ENCODE assay signal across 12 cellular contexts in the genomic region with DNA sequence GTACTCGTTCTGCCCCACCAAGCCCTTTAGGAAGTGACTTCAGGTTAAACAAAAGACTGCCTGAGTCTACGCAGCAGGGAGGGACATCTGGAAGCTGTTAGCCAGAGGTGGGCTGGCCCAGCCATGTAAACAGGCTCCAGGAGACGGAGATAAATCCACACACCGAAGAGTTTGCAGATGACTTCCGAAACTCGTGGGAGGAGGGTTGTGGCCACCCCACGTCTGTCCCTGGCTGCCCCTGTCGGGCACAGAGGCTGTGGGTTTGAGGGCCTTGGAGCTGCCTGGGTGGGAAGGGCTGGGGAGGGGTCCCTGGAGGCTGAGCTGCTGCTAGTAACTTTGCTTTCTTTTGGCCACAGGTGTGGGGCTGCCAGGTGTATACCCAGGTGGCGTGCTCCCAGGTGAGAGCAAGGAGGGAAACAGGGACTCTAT. TPM values are rescaled to one million over a fixed set of nuclear protein-coding genes. Genes with fewer than 3 reads are reported as not detected.
A peak's percentile ranks its signal among the peaks of the same experiment; 100 is the strongest.
DNase-seq lines count a peak whose midpoint lies in the region; ATAC-seq and TF ChIP-seq lines count a peak whose summit lies in the region.
"Had no signal": no experiment of that assay in that cellular context is flagged by ENCODE, and none has a peak within 500 bp of the region (broad histone marks: within the 10 kb centered on the region; RNA-seq: fewer than 3 reads in every experiment).

No MANE protein-coding gene starts in this region.

- H3K27ac ChIP-seq in layer of hippocampus (ENCODE audit: low read depth, low read length) (peak overlapping the region; percentile 81), upper lobe of left lung (peak overlapping the region in 3 of 4 donors; percentile 28 to 64 (median 62)), foreskin keratinocyte (no peak overlapping the region)

- no peaks in the 10 kb centered on the region for H3K27me3 ChIP-seq in layer of hippocampus (ENCODE audit: control insufficient read depth, insufficient read depth, low read length)
- no peaks in the 10 kb centered on the region for H3K27me3 ChIP-seq in upper lobe of left lung
- H3K27me3 ChIP-seq in foreskin keratinocyte, result peaks cover 21% of the 10 kb centered on the region

- no peak for TF ChIP-seq CTCF in upper lobe of left lung (IDR thresholded peaks at IDR 0.05)
- no peak for TF ChIP-seq CTCF in foreskin keratinocyte (conservative IDR thresholded peaks at IDR 0.05)

- WGBS in upper lobe of left lung, 2 donors, result 70 to 78% methylated on average over 8 to 9 of the region's 9 CpGs

- peak; percentile 92 for ATAC-seq in SK-N-SH treated with all-trans-retinoic acid at 6 μM for 48 hours
- ATAC-seq in upper lobe of left lung (ENCODE audit: low FRiP score in 2 of 2), result no peak
- no peak for ATAC-seq in foreskin keratinocyte
- no peak for ATAC-seq in GM19324 (IDR thresholded peaks at IDR 0.05; ENCODE audit: low FRiP score, unreplicated experiment)
- ATAC-seq: natural killer cell, Panc1 had no signal

- TF ChIP-seq EP300 in upper lobe of left lung (IDR thresholded peaks at IDR 0.05), result no peak

- peaks cover 0 to 65% (median 16%) of the 10 kb centered on the region in 4 donors for H3K36me3 ChIP-seq in upper lobe of left lung

- TF ChIP-seq POLR2A in upper lobe of left lung (IDR thresholded peaks at IDR 0.05), result no peak

- H3K9me3 ChIP-seq in upper lobe of left lung, result no peaks in the 10 kb centered on the region

- H3K4me1 ChIP-seq in upper lobe of left lung (peaks cover 0 to 10% (median 5%) of the 10 kb centered on the region in 4 donors), foreskin keratinocyte (no peaks in the 10 kb centered on the region)

- H3K4me3 ChIP-seq in upper lobe of left lung, result peak overlapping the region in 1 of 4 donors; percentile 3

- DNase-seq in NCI-H82 (lab: John Stamatoyannopoulos, UW) (peak; percentile 32), NCI-H82 treated with DMSO at 0.1 percent for 48 hours (lab: John Stamatoyannopoulos, UW; ENCODE audit: unreplicated experiment) (no peak), upper lobe of left lung (no peak), foreskin keratinocyte (no peak)
- no peak for DNase-seq in activated CD4-positive, alpha-beta T cell treated with anti-CD3 and anti-CD28 coated beads for 1 hour
- DNase-seq: ACHN; activated CD4-positive, alpha-beta memory T cell treated with anti-CD3 and anti-CD28 coated beads for 36 hours; natural killer cell had no signal

TF ChIP-seq in SK-N-SH treated with all-trans-retinoic acid at 6 μM for 48 hours, 23 proteins besides CTCF, POLR2A, EP300 and RAD21:
- TF ChIP-seq TCF4 (CRISPR knock-in tag; IDR thresholded peaks at IDR 0.05; ENCODE audit: borderline replicate concordance) (peak; percentile 95), ESRRG (CRISPR knock-in tag; IDR thresholded peaks at IDR 0.05) (no peak), ZC3H10 (CRISPR knock-in tag; IDR thresholded peaks at IDR 0.05) (no peak)

RNA-seq across cellular contexts. Expression of gene ELN, which starts 15.6 kb away (rescaled TPM):
- total RNA-seq in upper lobe of left lung (100 to 1,000 TPM in 5 of 6 donors, 10 to 100 TPM in 1; 24.4 to 582 (median 229) TPM), foreskin keratinocyte (not detected in 2 replicates)
- not detected in 2 replicates for polyA plus RNA-seq in foreskin keratinocyte
- total RNA-seq: activated CD4-positive, alpha-beta memory T cell treated with anti-CD3 and anti-CD28 coated beads for 36 hours had no signal

RNA-seq across cellular contexts. Expression of gene LIMK1, which starts 40.1 kb away (rescaled TPM):
- total RNA-seq in upper lobe of left lung (10 to 100 TPM; 15.9 to 51.9 (median 33.0) TPM), foreskin keratinocyte (23.8 and 26.3 TPM in 2 replicates)
- 17.8 and 18.1 TPM in 2 replicates for polyA plus RNA-seq in foreskin keratinocyte

Comparison
In these comparisons a context has a peak if more than half of its experiments do, and no peak if none do; other contexts are left out.
1. RNA of gene ELN, which starts 15.6 kb away (total RNA-seq): 24.4 to 582 TPM in upper lobe of left lung; not detected in foreskin keratinocyte; every median in the first group is over 10 times any median in the second.